12 cellular contexts compared by ENCODE assay signal in genomic region chr17:35726609-35727460, GRCh38. TPM values are rescaled to one million over a fixed set of nuclear protein-coding genes. Genes with fewer than 3 reads are reported as not detected.
DNase-seq lines count a peak whose midpoint lies in the region; ATAC-seq and TF ChIP-seq lines count a peak whose summit lies in the region.
"Had no signal": no experiment of that assay in that cellular context is flagged by ENCODE, and none has a peak within 500 bp of the region (broad histone marks: within the 10 kb centered on the region; RNA-seq: fewer than 3 reads in every experiment).

No MANE protein-coding gene starts in this region.

- no peaks in the 10 kb centered on the region for H3K9me3 ChIP-seq in SJCRH30 (replicated peaks)
- H3K9me3 ChIP-seq in tibial nerve, result no peaks in the 10 kb centered on the region
- H3K9me3 ChIP-seq in CD4-positive, alpha-beta memory T cell (ENCODE audit: control insufficient read depth in 1 of 2, low read length in 2 of 2), result no peaks in the 10 kb centered on the region
- H3K9me3 ChIP-seq: A549 had no signal

- peak; percentile 66 for DNase-seq in NCI-H1436 (lab: John Stamatoyannopoulos, UW)
- no peak for DNase-seq in NCI-H1436 treated with DMSO at 0.1 percent for 48 hours (lab: John Stamatoyannopoulos, UW)
- peak; percentile 96 to 97 for DNase-seq in SJCRH30
- DNase-seq in left cardiac atrium, result peak; percentile 63
- peak; percentile 53 to 65 for DNase-seq in tibial nerve (ENCODE audit: low spot score in 2 of 2)
- no peak for DNase-seq in NCI-H1694 treated with DMSO at 0.1 percent for 48 hours (lab: John Stamatoyannopoulos, UW)
- no peak for DNase-seq in CD4-positive, alpha-beta memory T cell

- no peak overlapping the region for H3K4me3 Mint-ChIP-seq in CD4-positive, alpha-beta memory T cell
- H3K4me3 Mint-ChIP-seq: activated naive CD4-positive, alpha-beta T cell treated with anti-CD3 and anti-CD28 coated beads, Interleukin-2, amount 50 U/mL, for 24 hours had no signal

- H3K27ac ChIP-seq in SJCRH30, result peak overlapping the region; percentile 7; the same call in 1 of the 2 replicates
- H3K27ac ChIP-seq in tibial nerve, result peak overlapping the region in 2 of 4 donors; percentile 5 to 38
- H3K27ac ChIP-seq in CD4-positive, alpha-beta memory T cell (ENCODE audit: low read depth, low read length), result no peak overlapping the region

- POLR2A ChIA-PET in CD4-positive, alpha-beta memory T cell (lab: Charles Lee; ENCODE audit: partially characterized antibody), result no interaction called here

- WGBS in tibial nerve, 2 donors, result 54 to 63% methylated on average over 5 to 9 of the region's 9 CpGs

- CTCF ChIA-PET in CD4-positive, alpha-beta memory T cell (lab: Charles Lee; ENCODE audit: partially characterized antibody), result interaction anchor here (1.2 kb wide), 1 partner anchor 21 kb away, joined by 4 read pairs; no protein-coding TSS in a partner anchor

- H3K27me3 Mint-ChIP-seq in CD4-positive, alpha-beta memory T cell, result no peaks in the 10 kb centered on the region
- H3K27me3 Mint-ChIP-seq: activated naive CD4-positive, alpha-beta T cell treated with anti-CD3 and anti-CD28 coated beads, Interleukin-2, amount 50 U/mL, for 24 hours had no signal

- H3K4me1 ChIP-seq in SJCRH30, result peaks cover 31% of the 10 kb centered on the region
- H3K4me1 ChIP-seq in tibial nerve, result peaks cover 0 to 41% (median 17%) of the 10 kb centered on the region in 4 donors
- H3K4me1 ChIP-seq in CD4-positive, alpha-beta memory T cell (ENCODE audit: insufficient read depth, low read length), result peaks cover 12% of the 10 kb centered on the region

- H3K9me3 Mint-ChIP-seq in CD4-positive, alpha-beta memory T cell, result no peaks in the 10 kb centered on the region
- H3K9me3 Mint-ChIP-seq: activated naive CD4-positive, alpha-beta T cell treated with anti-CD3 and anti-CD28 coated beads, Interleukin-2, amount 50 U/mL, for 24 hours had no signal

- H3K36me3 Mint-ChIP-seq in CD4-positive, alpha-beta memory T cell, result peaks cover 43 to 58% of the 10 kb centered on the region in 2 donors

- peaks cover 9 to 24% (median 12%) of the 10 kb centered on the region in 4 donors for H3K4me1 Mint-ChIP-seq in CD4-positive, alpha-beta memory T cell

- intact Hi-C loops in left cardiac atrium (cut with DNase I), result loop anchor here in 1 of 2 donors (10.0 kb wide), 1 partner anchor 52 kb away; no protein-coding TSS in a partner anchor
- intact Hi-C loops in CD4-positive, alpha-beta memory T cell (cut with micrococcal nuclease), result loop anchor here (10.0 kb wide), 1 partner anchor 62 kb away; no protein-coding TSS in a partner anchor

- TF ChIP-seq POLR2A in tibial nerve (IDR thresholded peaks at IDR 0.05), result no peak

- H3K27me3 ChIP-seq in SJCRH30 (no peaks in the 10 kb centered on the region), tibial nerve (no peaks in the 10 kb centered on the region)
- H3K27me3 ChIP-seq in CD4-positive, alpha-beta memory T cell (ENCODE audit: insufficient read depth, low read length), result no peaks in the 10 kb centered on the region

- TF ChIP-seq CTCF in tibial nerve (IDR thresholded peaks at IDR 0.05), result no peak

- no peak for TF ChIP-seq EP300 in tibial nerve (IDR thresholded peaks at IDR 0.05)

- H3K36me3 ChIP-seq in SJCRH30 (peaks cover 26% of the 10 kb centered on the region), tibial nerve (peaks cover 0 to 36% (median 20%) of the 10 kb centered on the region in 3 donors)
- peaks cover 27% of the 10 kb centered on the region for H3K36me3 ChIP-seq in CD4-positive, alpha-beta memory T cell (ENCODE audit: insufficient read depth, low read length)

- H3K4me3 ChIP-seq in SJCRH30 (no peak overlapping the region), tibial nerve (no peak overlapping the region)
- H3K4me3 ChIP-seq in CD4-positive, alpha-beta memory T cell (ENCODE audit: low read length in 2 of 2), result no peak overlapping the region
- H3K4me3 ChIP-seq: A549 had no signal

- ATAC-seq in left cardiac atrium (peak; percentile 14 to 69), GM18873 (IDR thresholded peaks at IDR 0.05; ENCODE audit: low FRiP score, unreplicated experiment) (no peak)
- ATAC-seq: HCT116 had no signal

- no peak overlapping the region for H3K27ac Mint-ChIP-seq in CD4-positive, alpha-beta memory T cell
- H3K27ac Mint-ChIP-seq: activated naive CD4-positive, alpha-beta T cell treated with anti-CD3 and anti-CD28 coated beads, Interleukin-2, amount 50 U/mL, for 24 hours had no signal

RNA-seq across cellular contexts. Expression of gene RASL10B, which starts 4.6 kb away (rescaled TPM):
- 28.3 and 29.2 TPM in 2 replicates for total RNA-seq in SJCRH30 (2014; rRNA removed; shearing (Covaris generic))
- total RNA-seq in left cardiac atrium (10 to 100 TPM; 23.9 to 24.7 TPM), tibial nerve (10 to 100 TPM in 3 of 4 donors, 1 to 10 TPM in 1; 8.4 to 25.3 (median 21.9) TPM)
- under 1 TPM in 1 of 2 experiments, not detected in 1; 0.15 TPM for total RNA-seq in CD4-positive, alpha-beta memory T cell
- under 1 TPM in 1 of 2 donors, not detected in 1; 0.15 TPM for polyA plus RNA-seq in CD4-positive, alpha-beta memory T cell

RNA-seq across cellular contexts. Expression of gene GAS2L2, which starts 26.2 kb away (rescaled TPM):
- total RNA-seq in SJCRH30 (2014; rRNA removed; shearing (Covaris generic)), result not detected in 2 replicates
- total RNA-seq in left cardiac atrium (1 to 10 TPM in 1 of 2 donors, under 1 TPM in 1; 0.47 to 1.1 TPM), tibial nerve (1 to 10 TPM in 3 of 4 donors, under 1 TPM in 1; 0.84 to 1.4 (median 1.1) TPM)
- total RNA-seq in CD4-positive, alpha-beta memory T cell, result under 1 TPM in 1 of 2 experiments, not detected in 1; 0.26 TPM
- polyA plus RNA-seq in CD4-positive, alpha-beta memory T cell, result under 1 TPM in 1 of 2 donors, not detected in 1; 0.13 TPM

RNA-seq across cellular contexts. Expression of gene C17orf50, which starts 33.9 kb away (rescaled TPM):
- not detected in 2 replicates for total RNA-seq in SJCRH30 (2014; rRNA removed; shearing (Covaris generic))
- total RNA-seq in left cardiac atrium, result not detected
- not detected for total RNA-seq in tibial nerve
- not detected for total RNA-seq in CD4-positive, alpha-beta memory T cell
- polyA plus RNA-seq in CD4-positive, alpha-beta memory T cell, result not detected
- total RNA-seq: mononuclear cell had no signal

Comparison
In these comparisons a context has a peak if more than half of its experiments do, and no peak if none do; other contexts are left out.
1. DNase-seq: peak in NCI-H1436 (single experiment), SJCRH30 (2 of 2), left cardiac atrium (single experiment) and tibial nerve (2 of 2); none in NCI-H1436 treated with DMSO at 0.1 percent for 48 hours (single experiment), NCI-H1694 treated with DMSO at 0.1 percent for 48 hours (single experiment) and CD4-positive, alpha-beta memory T cell (0 of 5).
2. RNA of gene RASL10B, which starts 4.6 kb away (total RNA-seq): 28.3 to 29.2 TPM in SJCRH30, 23.9 to 24.7 TPM in left cardiac atrium and 8.4 to 25.3 TPM in tibial nerve; 0.15 TPM in CD4-positive, alpha-beta memory T cell; every median in the first group is over 4 times any median in the second.